In the genomic region with DNA sequence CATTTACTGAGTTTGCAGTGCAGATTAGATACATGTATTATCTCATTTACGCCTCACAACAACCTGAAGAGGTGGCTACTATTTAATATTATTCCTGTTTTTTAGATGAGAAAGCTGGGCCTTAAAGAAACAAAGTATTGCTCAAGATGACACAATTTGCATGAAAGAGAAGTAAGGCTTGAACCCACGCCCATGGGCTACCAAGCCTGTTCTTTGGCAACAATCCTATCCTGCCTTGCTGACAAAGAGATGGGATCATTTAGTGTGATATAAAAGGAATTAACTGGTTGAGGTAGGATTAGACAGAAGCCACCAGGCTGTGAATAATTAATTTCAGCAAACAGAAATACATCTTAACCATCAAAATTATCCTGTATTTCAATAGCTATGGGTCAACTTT, we compare ENCODE assay signal across 24 cellular contexts. TPM values are rescaled to one million over a fixed set of nuclear protein-coding genes. Genes with fewer than 3 reads are reported as not detected.
DNase-seq lines count a peak whose midpoint lies in the region; ATAC-seq, FAIRE-seq and TF ChIP-seq lines count a peak whose summit lies in the region.
"Had no signal": no experiment of that assay in that cellular context is flagged by ENCODE, and none has a peak within 500 bp of the region (broad histone marks: within the 10 kb centered on the region; RNA-seq: fewer than 3 reads in every experiment).

No MANE protein-coding gene starts in this region.

- TF ChIP-seq CTCF in A549 (IDR thresholded peaks at IDR 0.05) (no peak), progenitor cell of endocrine pancreas (IDR thresholded peaks at IDR 0.05; ENCODE audit: unreplicated experiment) (no peak)

- no peaks in the 10 kb centered on the region for H3K9me3 Mint-ChIP-seq in progenitor cell of endocrine pancreas (ENCODE audit: low read depth)
- H3K9me3 Mint-ChIP-seq: CD4-positive, alpha-beta T cell; CD8-positive, alpha-beta memory T cell; HFFc6 had no signal

- peak overlapping the region; percentile 85 to 88 for H3K27ac ChIP-seq in A549

- peaks cover 3% of the 10 kb centered on the region for H3K36me3 Mint-ChIP-seq in progenitor cell of endocrine pancreas (ENCODE audit: insufficient read depth)
- H3K36me3 Mint-ChIP-seq: CD8-positive, alpha-beta memory T cell had no signal

- no peak for TF ChIP-seq EP300 in A549 (IDR thresholded peaks at IDR 0.05)

- CTCF ChIA-PET in A549 (lab: Yijun Ruan, JAX) = interaction anchor here (0.8 to 1.4 kb wide), 3 partner anchors 11 to 295 kb away, joined by 3 to 5 read pairs (median 3); no protein-coding TSS in a partner anchor

- H3K9me3 ChIP-seq in A549 = no peaks in the 10 kb centered on the region
- H3K9me3 ChIP-seq: HAP-1 had no signal

- FAIRE-seq in A549 (lab: Jason Lieb, UNC) = no peak
- FAIRE-seq: GM18507, H54 had no signal

- ATAC-seq in A549 (no peak), esophagus mucosa (peak; percentile 69), HG02970 (IDR thresholded peaks at IDR 0.05; ENCODE audit: low FRiP score, unreplicated experiment) (no peak), GM18907 (IDR thresholded peaks at IDR 0.05; ENCODE audit: unreplicated experiment) (no peak)

- H3K4me1 Mint-ChIP-seq in progenitor cell of endocrine pancreas (ENCODE audit: low read depth) = no peaks in the 10 kb centered on the region

- TF ChIP-seq POLR2A in A549 (IDR thresholded peaks at IDR 0.05; ENCODE audit: low read length) = no peak

- H3K4me2 ChIP-seq in A549 = no peak overlapping the region

- POLR2A ChIA-PET in A549 (lab: Yijun Ruan, JAX) = no interaction called here

- 91% methylated on average over 2 of the region's 2 CpGs for WGBS in A549 (ENCODE audit: missing lambda C conversion rate)

- no peak overlapping the region for H3K27ac Mint-ChIP-seq in progenitor cell of endocrine pancreas
- H3K27ac Mint-ChIP-seq: CD4-positive, alpha-beta T cell; HFFc6 had no signal

- DNase-seq in A549 (ENCODE audit: low read depth in 1 of 2, low spot score in 1 of 2) (no peak), CD1c-positive myeloid dendritic cell (ENCODE audit: extremely low spot score) (peak; percentile 66), progenitor cell of endocrine pancreas (ENCODE audit: low spot score, unreplicated experiment) (no peak)
- DNase-seq: 8988T; C1 segment of cervical spinal cord; Calu3; CD4-positive, alpha-beta T cell; CD8-positive, alpha-beta memory T cell; COR-L47; DMS53; DMS79 treated with DMSO at 0.1 percent for 48 hours; GF-D8; GOT3; HFFc6 had no signal

- no peaks in the 10 kb centered on the region for H3K27me3 Mint-ChIP-seq in progenitor cell of endocrine pancreas
- H3K27me3 Mint-ChIP-seq: CD4-positive, alpha-beta T cell; CD8-positive, alpha-beta memory T cell had no signal

- peaks cover 55% of the 10 kb centered on the region for H3K4me1 ChIP-seq in A549

- no peak overlapping the region for H3K4me3 ChIP-seq in A549
- H3K4me3 ChIP-seq: HAP-1 had no signal

- H3K4me3 Mint-ChIP-seq in progenitor cell of endocrine pancreas (ENCODE audit: low read depth) = no peak overlapping the region
- H3K4me3 Mint-ChIP-seq: CD4-positive, alpha-beta T cell; CD8-positive, alpha-beta memory T cell; HFFc6 had no signal

- no peak for TF ChIP-seq RAD21 in A549 (conservative IDR thresholded peaks at IDR 0.05 in 1 of 2, IDR thresholded peaks at IDR 0.05 in 1 of 2)

TF ChIP-seq in A549, 52 proteins besides CTCF, POLR2A, EP300 and RAD21:
- TF ChIP-seq PHF8 (IDR thresholded peaks at IDR 0.05; ENCODE audit: borderline replicate concordance, low read depth) (no peak), FOXS1 (CRISPR knock-in tag; IDR thresholded peaks at IDR 0.05) (no peak), HOXB5 (CRISPR knock-in tag; IDR thresholded peaks at IDR 0.05) (no peak), POLR2AphosphoS2 (conservative IDR thresholded peaks at IDR 0.05; ENCODE audit: low read length) (no peak), EHMT2 (IDR thresholded peaks at IDR 0.05; ENCODE audit: low read depth) (no peak), ELK1 (IDR thresholded peaks at IDR 0.05; ENCODE audit: low read depth, low read length) (no peak), USF2 (IDR thresholded peaks at IDR 0.05) (no peak), ZC3H11A (IDR thresholded peaks at IDR 0.05) (no peak), GATA3 (IDR thresholded peaks at IDR 0.05; ENCODE audit: borderline replicate concordance) (no peak), CBX2 (IDR thresholded peaks at IDR 0.05; ENCODE audit: borderline replicate concordance, low read depth) (no peak), REST (IDR thresholded peaks at IDR 0.05) (no peak), HDAC2 (IDR thresholded peaks at IDR 0.05) (no peak), NR3C1 (IDR thresholded peaks at IDR 0.05) (no peak), MAX (IDR thresholded peaks at IDR 0.05) (no peak), ZNF302 (CRISPR knock-in tag; IDR thresholded peaks at IDR 0.05) (no peak), BHLHE40 (IDR thresholded peaks at IDR 0.05; ENCODE audit: low read depth, low read length) (no peak), ESRRA (IDR thresholded peaks at IDR 0.05; ENCODE audit: borderline replicate concordance, low read length) (no peak)
- TF ChIP-seq, protein P1, sequence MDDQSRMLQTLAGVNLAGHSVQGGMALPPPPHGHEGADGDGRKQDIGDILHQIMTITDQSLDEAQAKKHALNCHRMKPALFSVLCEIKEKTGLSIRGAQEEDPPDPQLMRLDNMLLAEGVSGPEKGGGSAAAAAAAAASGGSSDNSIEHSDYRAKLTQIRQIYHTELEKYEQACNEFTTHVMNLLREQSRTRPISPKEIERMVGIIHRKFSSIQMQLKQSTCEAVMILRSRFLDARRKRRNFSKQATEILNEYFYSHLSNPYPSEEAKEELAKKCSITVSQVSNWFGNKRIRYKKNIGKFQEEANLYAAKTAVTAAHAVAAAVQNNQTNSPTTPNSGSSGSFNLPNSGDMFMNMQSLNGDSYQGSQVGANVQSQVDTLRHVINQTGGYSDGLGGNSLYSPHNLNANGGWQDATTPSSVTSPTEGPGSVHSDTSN (IDR thresholded peaks at IDR 0.05) = no peak
- TF ChIP-seq, protein P2, sequence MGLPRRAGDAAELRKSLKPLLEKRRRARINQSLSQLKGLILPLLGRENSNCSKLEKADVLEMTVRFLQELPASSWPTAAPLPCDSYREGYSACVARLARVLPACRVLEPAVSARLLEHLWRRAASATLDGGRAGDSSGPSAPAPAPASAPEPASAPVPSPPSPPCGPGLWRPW (IDR thresholded peaks at IDR 0.05) = no peak

RNA-seq across cellular contexts. Expression of gene LDHAL6B, which starts 9.2 kb away (rescaled TPM):
- polyA plus RNA-seq in A549 (2011; rRNA removed) = not detected in 2 replicates
- not detected in 2 replicates for polyA plus RNA-seq in A549 (2012; cell fraction: cytosol; rRNA removed)
- 0.05 TPM in 1 of 2 replicates, not detected in the other for polyA plus RNA-seq in A549 (2012; cell fraction: nucleus; rRNA removed)
- not detected in 3 replicates for polyA plus RNA-seq in A549 (2017; fragmentation: RNase III; extraction: RNeasy Plus Mini Kit Qiagen cat#74134 plus additional on column Dnase treatment)
- polyA minus RNA-seq in A549 (2011; rRNA and poly(A)+ RNA removed) = not detected in 2 replicates
- not detected for total RNA-seq in esophagus mucosa
- total RNA-seq in progenitor cell of endocrine pancreas = not detected in 2 replicates
- total RNA-seq: A673; Calu3; CD4-positive, alpha-beta T cell; CD8-positive, alpha-beta memory T cell; Daoy; G401; HFFc6 had no signal
- polyA plus RNA-seq: BJ; CD8-positive, alpha-beta memory T cell had no signal
